Comparison of ENCODE assay signal across 1 cellular context in genomic region chr1:23304140-23304620, GRCh38.
TF ChIP-seq lines count a peak whose summit lies in the region.

No MANE protein-coding gene starts in this region.

TF ChIP-seq in K562, 482 proteins besides CTCF, POLR2A, EP300 and RAD21:
- TF ChIP-seq FUS (optimal IDR thresholded peaks at IDR 0.05; ENCODE audit: low read depth, low read length) (no peak), HOXB6 (CRISPR knock-in tag; IDR thresholded peaks at IDR 0.05; ENCODE audit: borderline replicate concordance) (no peak), POLR2AphosphoS2 (IDR thresholded peaks at IDR 0.05; ENCODE audit: low read length) (0 out of 2 replicates have a peak, but pooled peaks have one; percentile 40)
TF ChIP-seq in K562: peak in this region for 1.
